In genomic region chr1:94953741-94954140, GRCh38 we compare ENCODE assay signal across 16 cellular contexts.
"Had no signal": no experiment of that assay in that cellular context is flagged by ENCODE, and none has a peak within 500 bp of the region (broad histone marks: within the 10 kb centered on the region; RNA-seq: fewer than 3 reads in every experiment).

No MANE protein-coding gene starts in this region.

- H3K27ac Mint-ChIP-seq: activated naive CD8-positive, alpha-beta T cell; activated T-cell treated with anti-CD3 and anti-CD28 coated beads, Interleukin-2, amount 50 U/mL, for 72 hours; memory B cell; natural killer cell had no signal

- H3K4me1 Mint-ChIP-seq: natural killer cell had no signal

- H3K36me3 ChIP-seq: tibial artery had no signal

- H3K27me3 Mint-ChIP-seq: activated naive CD8-positive, alpha-beta T cell; memory B cell had no signal

- H3K36me3 Mint-ChIP-seq: natural killer cell had no signal

- H3K4me3 Mint-ChIP-seq: activated naive CD8-positive, alpha-beta T cell; activated T-cell treated with anti-CD3 and anti-CD28 coated beads, Interleukin-2, amount 50 U/mL, for 72 hours; memory B cell; natural killer cell had no signal

- H3K27me3 ChIP-seq: tibial artery had no signal

- H3K9me3 Mint-ChIP-seq: activated T-cell treated with anti-CD3 and anti-CD28 coated beads, Interleukin-2, amount 50 U/mL, for 72 hours; natural killer cell had no signal

- ATAC-seq: activated T-cell treated with anti-CD3 and anti-CD28 coated beads, Interleukin-2, amount 50 U/mL, for 72 hours; esophagus mucosa; natural killer cell had no signal

- H3K9me3 ChIP-seq: tibial artery had no signal

- DNase-seq: activated CD4-positive, alpha-beta T cell treated with anti-CD3 and anti-CD28 coated beads, Interleukin-2, amount 50 U/mL, for 4 hours; activated gamma-delta T cell; activated T-cell treated with anti-CD3 and anti-CD28 coated beads, Interleukin-2, amount 50 U/mL, for 72 hours; amniotic stem cell; effector CD4-positive, alpha-beta T cell; hypothalamus; kidney; natural killer cell; stimulated activated CD4-positive, alpha-beta T cell treated with anti-CD3 and anti-CD28 coated beads, Interleukin-2, amount 100 ng/mL, for 24 hours; stimulated activated naive CD4-positive, alpha-beta T cell treated with Interleukin-2 at 50 U/mL for 16 hours; SW 1271; T-helper 2 cell; tibial artery had no signal

- H3K27ac ChIP-seq: tibial artery had no signal

- H3K4me3 ChIP-seq: tibial artery had no signal
